ENCODE assay signal across 17 cellular contexts in genomic region chr9:106019702-106020101, GRCh38.
DNase-seq lines count a peak whose midpoint lies in the region; ATAC-seq, FAIRE-seq and TF ChIP-seq lines count a peak whose summit lies in the region.
"Had no signal": no experiment of that assay in that cellular context is flagged by ENCODE, and none has a peak within 500 bp of the region (broad histone marks: within the 10 kb centered on the region; RNA-seq: fewer than 3 reads in every experiment).

No MANE protein-coding gene starts in this region.

- peak overlapping the region; percentile 64; the same call in 1 of the 2 replicates for H2BK5ac ChIP-seq in H1 (ENCODE audit: low read depth, low read length)

- H4K91ac ChIP-seq in H1 (replicated peaks; ENCODE audit: insufficient read length, low read length), result no peak overlapping the region

- TF ChIP-seq RAD21 in H1 (IDR thresholded peaks at IDR 0.05 in 1 of 2, conservative IDR thresholded peaks at IDR 0.05 in 1 of 2; ENCODE audit: low read depth in 2 of 2, low read length in 2 of 2), result no peak

- intact Hi-C loops in activated CD4-positive, alpha-beta memory T cell treated with anti-CD3 and anti-CD28 coated beads for 36 hours (cut with micrococcal nuclease), result no loop called here

- peaks cover 31% of the 10 kb centered on the region for H3K4me1 ChIP-seq in GM23338 (ENCODE audit: insufficient read depth)
- H3K4me1 ChIP-seq in HUES48 (ENCODE audit: control insufficient read depth, insufficient read depth, low read length), result peaks cover 25% of the 10 kb centered on the region
- H3K4me1 ChIP-seq in H1 (replicated peaks in 1 of 4; ENCODE audit: control insufficient read depth in 3 of 4, insufficient read depth in 4 of 4, low read length in 3 of 4), result peaks cover 0 to 14% (median 9%) of the 10 kb centered on the region in 4 experiments; a peak in 5 of 7 replicates

- H4K20me1 ChIP-seq in GM23338 (replicated peaks; ENCODE audit: insufficient read depth) (no peaks in the 10 kb centered on the region), H1 (replicated peaks in 1 of 2; ENCODE audit: control insufficient read depth in 1 of 2, insufficient read depth in 2 of 2, low read length in 2 of 2) (no peaks in the 10 kb centered on the region)

- DNase-seq in GM23338 (ENCODE audit: low spot score) (peak; percentile 59), H1 (ENCODE audit: low read depth in 1 of 2, low spot score in 2 of 2) (peak in 1 of 2 experiments; percentile 15), iPS-NIHi7 (ENCODE audit: extremely low spot score) (peak; percentile 38), dermis blood vessel endothelial cell (no peak), MV-4-11 (lab: John Stamatoyannopoulos, UW) (no peak)
- DNase-seq in activated CD4-positive, alpha-beta memory T cell treated with anti-CD3 and anti-CD28 coated beads for 36 hours, result no peak
- DNase-seq: DND-41; GDM1; NCI-H1417 treated with DMSO at 0.1 percent for 48 hours; NCI-H526; NK-92 treated with Interleukin-12 subunit alpha and Interleukin-12 subunit beta, amount 100 ng/mL, for 24 hours; OCI-M1 had no signal

- H3K4me3 ChIP-seq in GM23338 (peak overlapping the region; percentile 25; the same call in 1 of the 2 replicates), HUES48 (ENCODE audit: low read depth, low read length) (peak overlapping the region; percentile 24; the same call in 1 of the 2 replicates), H1 (ENCODE audit: extremely low read depth in 1 of 4, insufficient read depth in 2 of 4, low read depth in 3 of 4, low read length in 4 of 4) (peak overlapping the region in 1 of 4 experiments; percentile 35; a peak in 1 of 8 replicates)
- H3K4me3 ChIP-seq: GM12878 had no signal

- no peak overlapping the region for H3K4me3 Mint-ChIP-seq in GM23338
- H3K4me3 Mint-ChIP-seq in activated CD4-positive, alpha-beta memory T cell treated with anti-CD3 and anti-CD28 coated beads for 36 hours, result no peak overlapping the region

- no peak for TF ChIP-seq POLR2A in H1 (IDR thresholded peaks at IDR 0.05; ENCODE audit: control extremely low read depth in 1 of 2, low read depth in 2 of 2, low read length in 2 of 2)

- peaks cover 4% of the 10 kb centered on the region; the same call in 2 of the 3 replicates for H3K36me3 Mint-ChIP-seq in GM23338 (ENCODE audit: low read depth)
- no peaks in the 10 kb centered on the region for H3K36me3 Mint-ChIP-seq in activated CD4-positive, alpha-beta memory T cell treated with anti-CD3 and anti-CD28 coated beads for 36 hours

- no peak overlapping the region for H3K14ac ChIP-seq in H1 (ENCODE audit: insufficient read length)

- peak; percentile 94 for ATAC-seq in GM23338
- no peak for ATAC-seq in GM21360 (IDR thresholded peaks at IDR 0.05; ENCODE audit: unreplicated experiment)
- ATAC-seq: GM12878 had no signal

- H3K27ac ChIP-seq in GM23338 (ENCODE audit: low read depth) (peak overlapping the region; percentile 56), HUES48 (ENCODE audit: low read depth, low read length) (peak overlapping the region; percentile 84), H1 (ENCODE audit: low read depth, low read length) (no peak overlapping the region)
- H3K27ac ChIP-seq: C4-2B had no signal

- no peak for TF ChIP-seq CTCF in GM23338 (conservative IDR thresholded peaks at IDR 0.05; ENCODE audit: low read depth in 2 of 2)
- TF ChIP-seq CTCF in H1 (IDR thresholded peaks at IDR 0.05; ENCODE audit: control extremely low read depth in 1 of 3, insufficient read depth in 1 of 3, low read depth in 1 of 3, low read length in 3 of 3), result no peak

- peaks cover 33% of the 10 kb centered on the region for H3K9me2 ChIP-seq in GM23338 (ENCODE audit: insufficient read depth)

- H4K8ac ChIP-seq in H1 (ENCODE audit: extremely low read depth, insufficient read depth, low read length), result no peak overlapping the region

- H3K27me3 ChIP-seq in GM23338 (ENCODE audit: insufficient read depth) (no peaks in the 10 kb centered on the region), HUES48 (ENCODE audit: control insufficient read depth, insufficient read depth, low read length) (no peaks in the 10 kb centered on the region), H1 (replicated peaks in 1 of 4; ENCODE audit: control insufficient read depth in 3 of 4, extremely low read depth in 1 of 4, insufficient read depth in 3 of 4, low read length in 3 of 4) (no peaks in the 10 kb centered on the region)

- H2AFZ ChIP-seq in GM23338 (no peak overlapping the region), H1 (ENCODE audit: low read length) (no peak overlapping the region)

- H3K4me2 ChIP-seq in GM23338 (peak overlapping the region; percentile 64), H1 (ENCODE audit: insufficient read depth in 1 of 2, low read depth in 2 of 2, low read length in 2 of 2) (peak overlapping the region; percentile 24 to 40; a peak in 3 of 4 replicates)

- H3K9ac ChIP-seq in HUES48 (ENCODE audit: low read depth, low read length), result no peak overlapping the region
- H3K9ac ChIP-seq in H1 (replicated peaks in 1 of 4; ENCODE audit: extremely low read depth in 1 of 4, low read depth in 3 of 4, low read length in 3 of 4), result no peak overlapping the region

- H2BK12ac ChIP-seq in H1 (ENCODE audit: low read depth, low read length), result no peak overlapping the region

- peak; percentile 62 for FAIRE-seq in H1 (lab: Jason Lieb, UNC)
- FAIRE-seq: GM12878, GM18507 had no signal

- H3K56ac ChIP-seq in H1 (replicated peaks; ENCODE audit: insufficient read length, low read depth, low read length), result no peak overlapping the region

- H3K23me2 ChIP-seq in H1 (ENCODE audit: low read depth, low read length), result no peaks in the 10 kb centered on the region; the same call in 1 of the 2 replicates

- no peaks in the 10 kb centered on the region; the same call in 2 of the 3 replicates for H3K9me3 Mint-ChIP-seq in GM23338
- no peaks in the 10 kb centered on the region for H3K9me3 Mint-ChIP-seq in activated CD4-positive, alpha-beta memory T cell treated with anti-CD3 and anti-CD28 coated beads for 36 hours

- H3K4ac ChIP-seq in H1 (replicated peaks; ENCODE audit: insufficient read length, low read depth, low read length), result no peak overlapping the region

- no peaks in the 10 kb centered on the region for H3K79me1 ChIP-seq in H1 (ENCODE audit: low read depth, low read length)

- H3K36me3 ChIP-seq in GM23338 (ENCODE audit: insufficient read depth) (no peaks in the 10 kb centered on the region), HUES48 (ENCODE audit: control insufficient read depth, insufficient read depth, low read length) (no peaks in the 10 kb centered on the region), H1 (ENCODE audit: control insufficient read depth in 2 of 4, insufficient read depth in 4 of 4, low read length in 3 of 4) (peaks cover 0 to 2% (median 0%) of the 10 kb centered on the region in 4 experiments; a peak in 1 of 8 replicates)

- WGBS in H1 (ENCODE audit: extremely low coverage in 1 of 2, insufficient coverage in 1 of 2, insufficient read length in 1 of 2, insufficient replicate concordance in 2 of 2, low coverage in 1 of 2, low lambda C conversion rate in 2 of 2, missing lambda C conversion rate in 1 of 2), 2 experiments, result 46% methylated on average over 5 of the region's 5 CpGs; no CpG with 5 or more reads in 1 of the 2 experiments

- no peak overlapping the region for H2BK120ac ChIP-seq in H1 (replicated peaks; ENCODE audit: low read depth, low read length)

- no peak overlapping the region for H3K23ac ChIP-seq in H1 (ENCODE audit: insufficient read length)

- no peaks in the 10 kb centered on the region for H3K79me2 ChIP-seq in GM23338 (replicated peaks; ENCODE audit: insufficient read depth)
- no peaks in the 10 kb centered on the region for H3K79me2 ChIP-seq in H1 (ENCODE audit: control insufficient read depth in 1 of 2, insufficient read depth in 2 of 2, low read length in 2 of 2)

- peaks cover 3% of the 10 kb centered on the region for H3K27me3 Mint-ChIP-seq in GM23338 (ENCODE audit: insufficient read depth, low read depth, poor library complexity)
- no peaks in the 10 kb centered on the region for H3K27me3 Mint-ChIP-seq in activated CD4-positive, alpha-beta memory T cell treated with anti-CD3 and anti-CD28 coated beads for 36 hours

- H3K9me3 ChIP-seq in HUES48 (ENCODE audit: control insufficient read depth, insufficient read depth, low read length) (no peaks in the 10 kb centered on the region), H1 (ENCODE audit: insufficient read depth in 2 of 2, low read depth in 1 of 2, low read length in 1 of 2) (no peaks in the 10 kb centered on the region)

- no peak overlapping the region for H2BK20ac ChIP-seq in H1 (ENCODE audit: low read length)

- CTCF ChIA-PET in H1 (lab: Charles Lee; ENCODE audit: partially characterized antibody), result interaction anchor here (2.0 to 2.4 kb wide), 2 partner anchors 12 to 14 kb away, joined by 5 to 8 read pairs; no protein-coding TSS in a partner anchor
- CTCF ChIA-PET in activated CD4-positive, alpha-beta memory T cell treated with anti-CD3 and anti-CD28 coated beads for 36 hours (lab: Charles Lee), result no interaction called here

- peaks cover 37% of the 10 kb centered on the region for H3K4me1 Mint-ChIP-seq in GM23338
- no peaks in the 10 kb centered on the region for H3K4me1 Mint-ChIP-seq in activated CD4-positive, alpha-beta memory T cell treated with anti-CD3 and anti-CD28 coated beads for 36 hours (ENCODE audit: low read depth)

- no peak overlapping the region for H3K27ac Mint-ChIP-seq in GM23338
- no peak overlapping the region for H3K27ac Mint-ChIP-seq in activated CD4-positive, alpha-beta memory T cell treated with anti-CD3 and anti-CD28 coated beads for 36 hours

- no peak overlapping the region for H3K18ac ChIP-seq in H1 (ENCODE audit: extremely low read depth, low read length)

- H2BK15ac ChIP-seq in H1 (ENCODE audit: low read length), result no peak overlapping the region

- no peak overlapping the region for H2AK5ac ChIP-seq in H1 (ENCODE audit: low read depth, low read length)

- TF ChIP-seq EP300 in H1 (IDR thresholded peaks at IDR 0.05; ENCODE audit: borderline replicate concordance in 1 of 2, low read depth in 2 of 2, low read length in 2 of 2), result no peak

- POLR2A ChIA-PET in H1 (lab: Charles Lee; ENCODE audit: partially characterized antibody), result no interaction called here
- POLR2A ChIA-PET in activated CD4-positive, alpha-beta memory T cell treated with anti-CD3 and anti-CD28 coated beads for 36 hours (lab: Charles Lee), result no interaction called here

- H4K5ac ChIP-seq in H1 (ENCODE audit: insufficient read length, low read depth, low read length), result peak overlapping the region; percentile 31

- no peaks in the 10 kb centered on the region for H3F3A ChIP-seq in GM23338 (replicated peaks; ENCODE audit: low read depth)

TF ChIP-seq in GM23338, 12 proteins besides CTCF, POLR2A, EP300 and RAD21 (continues in another document):
- TF ChIP-seq NANOG (IDR thresholded peaks at IDR 0.05; ENCODE audit: borderline replicate concordance), result no peak
- no peak for TF ChIP-seq JUNB (IDR thresholded peaks at IDR 0.05; ENCODE audit: unreplicated experiment)
- no peak for TF ChIP-seq STAT1 (IDR thresholded peaks at IDR 0.05; ENCODE audit: unreplicated experiment)
- TF ChIP-seq ZNF114 (CRISPR knock-in tag; IDR thresholded peaks at IDR 0.05), result peak; percentile 96

TF ChIP-seq in H1, 55 proteins besides CTCF, POLR2A, EP300 and RAD21 (continues in another document):
- TF ChIP-seq YY1 (IDR thresholded peaks at IDR 0.05; ENCODE audit: low read depth, low read length), result no peak
- peak; percentile 49 for TF ChIP-seq CTBP2 (IDR thresholded peaks at IDR 0.05; ENCODE audit: borderline replicate concordance, insufficient read depth, insufficient read length, low read length)
- no peak for TF ChIP-seq MAFK (IDR thresholded peaks at IDR 0.05; ENCODE audit: low read depth, low read length)

Comparison
In these comparisons a context has a peak if more than half of its experiments do, and no peak if none do; other contexts are left out.
1. DNase-seq: peak in GM23338 (single experiment) and iPS-NIHi7 (single experiment); none in dermis blood vessel endothelial cell (single experiment), activated CD4-positive, alpha-beta memory T cell treated with anti-CD3 and anti-CD28 coated beads for 36 hours (single experiment) and MV-4-11 (single experiment).